19 cellular contexts compared by ENCODE assay signal in the genomic region with DNA sequence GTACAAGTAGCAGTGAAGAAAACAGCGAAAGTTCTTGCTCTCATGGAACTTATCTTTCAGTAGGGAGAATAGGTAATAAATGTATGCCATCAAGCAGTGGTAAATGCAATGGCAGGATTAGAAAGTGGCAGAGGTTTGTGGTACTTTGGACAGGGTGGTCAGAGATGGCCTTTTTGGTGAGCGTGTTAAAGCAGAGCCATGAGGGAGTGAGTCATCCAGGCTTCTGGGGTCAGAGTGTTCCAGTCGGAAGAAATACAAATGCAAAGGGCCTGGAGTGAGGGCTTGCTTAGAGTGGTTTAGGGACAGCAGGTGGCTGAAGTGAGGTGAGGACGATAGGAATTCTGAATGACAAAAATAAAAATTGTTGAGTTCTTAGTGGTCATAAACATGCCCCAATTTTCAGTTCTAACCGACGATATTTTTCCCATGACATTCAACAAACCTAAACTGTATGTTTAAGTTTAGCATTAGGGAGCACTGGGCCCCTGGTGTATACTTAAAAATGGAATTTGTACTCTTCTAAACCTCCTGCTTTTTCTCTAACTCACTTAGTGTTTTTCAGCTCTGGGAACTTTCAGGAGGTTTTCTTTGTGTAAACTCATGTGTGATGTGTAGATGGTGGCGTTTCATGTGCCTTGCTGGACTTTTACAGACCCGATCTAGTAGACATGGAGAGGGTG.
DNase-seq lines count a peak whose midpoint lies in the region; ATAC-seq and TF ChIP-seq lines count a peak whose summit lies in the region.
"Had no signal": no experiment of that assay in that cellular context is flagged by ENCODE, and none has a peak within 500 bp of the region (broad histone marks: within the 10 kb centered on the region; RNA-seq: fewer than 3 reads in every experiment).

No MANE protein-coding gene starts in this region.

- peaks cover 0 to 58% of the 10 kb centered on the region in 2 donors for H3K36me3 ChIP-seq in left lung

- H3K27me3 ChIP-seq in left lung, result no peaks in the 10 kb centered on the region
- H3K27me3 ChIP-seq: spleen, tibial nerve had no signal

- H3K9me3 ChIP-seq in left lung, result no peaks in the 10 kb centered on the region
- H3K9me3 ChIP-seq: A549, spleen, tibial nerve had no signal

- H3K4me3 Mint-ChIP-seq in activated CD8-positive, alpha-beta T cell treated with anti-CD3 and anti-CD28 coated beads for 36 hours, result no peak overlapping the region
- no peak overlapping the region for H3K4me3 Mint-ChIP-seq in activated CD8-positive, alpha-beta T cell treated with anti-CD3 and anti-CD28 coated beads, Interleukin-2, amount 10 ng/mL, durations not matched to agents 7 days and 5 days
- H3K4me3 Mint-ChIP-seq in stimulated activated memory B cell treated with anti-CD40 and anti-IgM and Interleukin-4, amounts not matched to agents 10 μg/mL and 1 μg/mL and 100 μg/mL, for 72 hours, result no peak overlapping the region
- H3K4me3 Mint-ChIP-seq: activated naive CD8-positive, alpha-beta T cell treated with anti-CD3 and anti-CD28 coated beads, Interleukin-2, amount 10 ng/mL, durations not matched to agents 7 days and 5 days; dendritic cell treated with granulocyte-macrophage colony-stimulating factor and Interleukin-4, amounts not matched to agents 40 ng/mL and 50 ng/mL, for 4 days had no signal

- peaks cover 16% of the 10 kb centered on the region for H3K4me1 Mint-ChIP-seq in activated CD8-positive, alpha-beta T cell treated with anti-CD3 and anti-CD28 coated beads for 36 hours (ENCODE audit: low read depth)
- H3K4me1 Mint-ChIP-seq in activated CD8-positive, alpha-beta T cell treated with anti-CD3 and anti-CD28 coated beads, Interleukin-2, amount 10 ng/mL, durations not matched to agents 7 days and 5 days (ENCODE audit: low read depth), result peaks cover 4% of the 10 kb centered on the region
- H3K4me1 Mint-ChIP-seq in stimulated activated memory B cell treated with anti-CD40 and anti-IgM and Interleukin-4, amounts not matched to agents 10 μg/mL and 1 μg/mL and 100 μg/mL, for 72 hours, result peaks cover 4% of the 10 kb centered on the region

- ATAC-seq in activated CD8-positive, alpha-beta T cell treated with anti-CD3 and anti-CD28 coated beads for 36 hours, result no peak
- ATAC-seq in activated CD8-positive, alpha-beta T cell treated with anti-CD3 and anti-CD28 coated beads, Interleukin-2, amount 10 ng/mL, durations not matched to agents 7 days and 5 days, result no peak
- ATAC-seq in left lung, result peak; percentile 29
- no peak for ATAC-seq in stimulated activated memory B cell treated with anti-CD40 and anti-IgM and Interleukin-4, amounts not matched to agents 10 μg/mL and 1 μg/mL and 100 μg/mL, for 72 hours
- no peak for ATAC-seq in HG03135 (IDR thresholded peaks at IDR 0.05; ENCODE audit: unreplicated experiment)
- no peak for ATAC-seq in HG03175 (IDR thresholded peaks at IDR 0.05; ENCODE audit: unreplicated experiment)
- ATAC-seq: A549 had no signal

- intact Hi-C loops in activated CD8-positive, alpha-beta T cell treated with anti-CD3 and anti-CD28 coated beads for 36 hours (cut with micrococcal nuclease), result no loop called here
- intact Hi-C loops in left lung (cut with DNase I), result no loop called here

- DNase-seq in activated CD8-positive, alpha-beta T cell treated with anti-CD3 and anti-CD28 coated beads for 36 hours, result no peak
- DNase-seq in activated CD8-positive, alpha-beta T cell treated with anti-CD3 and anti-CD28 coated beads, Interleukin-2, amount 10 ng/mL, durations not matched to agents 7 days and 5 days, result no peak
- DNase-seq in amniotic epithelial cell (ENCODE audit: low read depth) (peak; percentile 56), left lung (no peak), cortex of kidney (lab: John Stamatoyannopoulos, UW) (no peak)
- DNase-seq: activated CD8-positive, alpha-beta memory T cell treated with anti-CD3 and anti-CD28 coated beads for 24 hours; activated naive CD8-positive, alpha-beta T cell treated with anti-CD3 and anti-CD28 coated beads, Interleukin-2, amount 10 ng/mL, durations not matched to agents 7 days and 5 days; Calu3; KBM-7; kidney; NCI-H1694 treated with DMSO at 0.1 percent for 48 hours; NCI-H82; spleen had no signal

- H3K27ac Mint-ChIP-seq in activated CD8-positive, alpha-beta T cell treated with anti-CD3 and anti-CD28 coated beads for 36 hours, result peak overlapping the region; percentile 61
- no peak overlapping the region for H3K27ac Mint-ChIP-seq in activated CD8-positive, alpha-beta T cell treated with anti-CD3 and anti-CD28 coated beads, Interleukin-2, amount 10 ng/mL, durations not matched to agents 7 days and 5 days
- peak overlapping the region; percentile 13 for H3K27ac Mint-ChIP-seq in stimulated activated memory B cell treated with anti-CD40 and anti-IgM and Interleukin-4, amounts not matched to agents 10 μg/mL and 1 μg/mL and 100 μg/mL, for 72 hours
- H3K27ac Mint-ChIP-seq: activated naive CD8-positive, alpha-beta T cell treated with anti-CD3 and anti-CD28 coated beads, Interleukin-2, amount 10 ng/mL, durations not matched to agents 7 days and 5 days; dendritic cell treated with granulocyte-macrophage colony-stimulating factor and Interleukin-4, amounts not matched to agents 40 ng/mL and 50 ng/mL, for 4 days had no signal

- H3K4me1 ChIP-seq in left lung, result peaks cover 0 to 15% of the 10 kb centered on the region in 2 donors
- H3K4me1 ChIP-seq: A549, tibial nerve had no signal

- TF ChIP-seq CTCF in activated CD8-positive, alpha-beta T cell treated with anti-CD3 and anti-CD28 coated beads for 36 hours (IDR thresholded peaks at IDR 0.05), result no peak
- TF ChIP-seq CTCF in left lung (IDR thresholded peaks at IDR 0.05), result no peak

- H3K27me3 Mint-ChIP-seq in activated CD8-positive, alpha-beta T cell treated with anti-CD3 and anti-CD28 coated beads for 36 hours, result no peaks in the 10 kb centered on the region
- no peaks in the 10 kb centered on the region for H3K27me3 Mint-ChIP-seq in activated CD8-positive, alpha-beta T cell treated with anti-CD3 and anti-CD28 coated beads, Interleukin-2, amount 10 ng/mL, durations not matched to agents 7 days and 5 days (ENCODE audit: low read depth)
- H3K27me3 Mint-ChIP-seq in stimulated activated memory B cell treated with anti-CD40 and anti-IgM and Interleukin-4, amounts not matched to agents 10 μg/mL and 1 μg/mL and 100 μg/mL, for 72 hours, result no peaks in the 10 kb centered on the region
- H3K27me3 Mint-ChIP-seq: activated naive CD8-positive, alpha-beta T cell treated with anti-CD3 and anti-CD28 coated beads, Interleukin-2, amount 10 ng/mL, durations not matched to agents 7 days and 5 days; dendritic cell treated with granulocyte-macrophage colony-stimulating factor and Interleukin-4, amounts not matched to agents 40 ng/mL and 50 ng/mL, for 4 days had no signal

- H3K36me3 Mint-ChIP-seq in activated CD8-positive, alpha-beta T cell treated with anti-CD3 and anti-CD28 coated beads for 36 hours (ENCODE audit: low read depth), result peaks cover 39% of the 10 kb centered on the region
- peaks cover 51% of the 10 kb centered on the region for H3K36me3 Mint-ChIP-seq in activated CD8-positive, alpha-beta T cell treated with anti-CD3 and anti-CD28 coated beads, Interleukin-2, amount 10 ng/mL, durations not matched to agents 7 days and 5 days (ENCODE audit: low read depth)
- peaks cover 51% of the 10 kb centered on the region for H3K36me3 Mint-ChIP-seq in stimulated activated memory B cell treated with anti-CD40 and anti-IgM and Interleukin-4, amounts not matched to agents 10 μg/mL and 1 μg/mL and 100 μg/mL, for 72 hours

- no peak overlapping the region for H3K27ac ChIP-seq in left lung
- H3K27ac ChIP-seq: A549, spleen, tibial nerve had no signal

- no peaks in the 10 kb centered on the region for H3K9me3 Mint-ChIP-seq in activated CD8-positive, alpha-beta T cell treated with anti-CD3 and anti-CD28 coated beads for 36 hours
- H3K9me3 Mint-ChIP-seq in activated CD8-positive, alpha-beta T cell treated with anti-CD3 and anti-CD28 coated beads, Interleukin-2, amount 10 ng/mL, durations not matched to agents 7 days and 5 days (ENCODE audit: insufficient read depth), result no peaks in the 10 kb centered on the region
- H3K9me3 Mint-ChIP-seq in stimulated activated memory B cell treated with anti-CD40 and anti-IgM and Interleukin-4, amounts not matched to agents 10 μg/mL and 1 μg/mL and 100 μg/mL, for 72 hours, result no peaks in the 10 kb centered on the region
- H3K9me3 Mint-ChIP-seq: activated naive CD8-positive, alpha-beta T cell treated with anti-CD3 and anti-CD28 coated beads, Interleukin-2, amount 10 ng/mL, durations not matched to agents 7 days and 5 days; dendritic cell treated with granulocyte-macrophage colony-stimulating factor and Interleukin-4, amounts not matched to agents 40 ng/mL and 50 ng/mL, for 4 days had no signal

- POLR2A ChIA-PET in activated CD8-positive, alpha-beta T cell treated with anti-CD3 and anti-CD28 coated beads for 36 hours (lab: Charles Lee), result no interaction called here
- POLR2A ChIA-PET in activated CD8-positive, alpha-beta T cell treated with anti-CD3 and anti-CD28 coated beads, Interleukin-2, amount 10 ng/mL, durations not matched to agents 7 days and 5 days (lab: Charles Lee), result no interaction called here

- CTCF ChIA-PET in activated CD8-positive, alpha-beta T cell treated with anti-CD3 and anti-CD28 coated beads for 36 hours (lab: Charles Lee), result interaction anchor here (1.5 to 1.8 kb wide), 2 partner anchors 24 to 128 kb away, joined by 3 to 4 read pairs; no protein-coding TSS in a partner anchor
- CTCF ChIA-PET in activated CD8-positive, alpha-beta T cell treated with anti-CD3 and anti-CD28 coated beads, Interleukin-2, amount 10 ng/mL, durations not matched to agents 7 days and 5 days (lab: Charles Lee), result interaction anchor here (1.2 kb wide), 1 partner anchor 13 kb away, joined by 3 read pairs; no protein-coding TSS in a partner anchor

- no peak overlapping the region for H3K4me3 ChIP-seq in left lung
- H3K4me3 ChIP-seq: A549, spleen, tibial nerve had no signal
